In genomic region chrX:4547218-4547836, GRCh38 we compare ENCODE assay signal across 8 cellular contexts.
DNase-seq lines count a peak whose midpoint lies in the region; ATAC-seq and TF ChIP-seq lines count a peak whose summit lies in the region.

No MANE protein-coding gene starts in this region.

- peak; percentile 19 to 50 for DNase-seq in NCI-H187 (lab: John Stamatoyannopoulos, UW)
- DNase-seq in NCI-H187 treated with DMSO at 0.1 percent for 48 hours (lab: John Stamatoyannopoulos, UW), result no peak
- peak; percentile 2 for DNase-seq in HCEC 1CT
- DNase-seq in NCI-H748 (lab: John Stamatoyannopoulos, UW; ENCODE audit: unreplicated experiment), result peak; percentile 87
- peak; percentile 9 for DNase-seq in activated naive CD4-positive, alpha-beta T cell treated with anti-CD3 and anti-CD28 coated beads, Interleukin-2, amount 50 U/mL, for 16 hours
- DNase-seq in heart left ventricle, result no peak
- no peak for DNase-seq in psoas muscle

- H3K9me3 ChIP-seq in heart left ventricle (no peaks in the 10 kb centered on the region), psoas muscle (no peaks in the 10 kb centered on the region)

- H3K36me3 ChIP-seq in heart left ventricle (no peaks in the 10 kb centered on the region), psoas muscle (ENCODE audit: insufficient read depth in 1 of 2, low read depth in 1 of 2) (no peaks in the 10 kb centered on the region)

- TF ChIP-seq CTCF in heart left ventricle (IDR thresholded peaks at IDR 0.05) (peak; percentile 54 to 94 (median 68)), psoas muscle (IDR thresholded peaks at IDR 0.05) (peak; percentile 71)

- H3K27me3 ChIP-seq in heart left ventricle (no peaks in the 10 kb centered on the region), psoas muscle (ENCODE audit: insufficient read depth in 3 of 3, low read length in 2 of 3) (no peaks in the 10 kb centered on the region)

- 34 to 40% (median 37%) methylated on average over 12 of the region's 12 CpGs for WGBS in heart left ventricle, 4 donors
- WGBS in psoas muscle, 3 donors, result 38 to 40% (median 39%) methylated on average over 12 of the region's 12 CpGs

- no peak for ATAC-seq in heart left ventricle
- no peak for ATAC-seq in psoas muscle
- ATAC-seq in HG02610 (IDR thresholded peaks at IDR 0.05; ENCODE audit: unreplicated experiment), result no peak

- intact Hi-C loops in heart left ventricle (cut with DNase I) (loop anchor here in 5 of 10 donors (2.0 to 10.0 kb wide), 3 partner anchors 565 to 567 kb away; no protein-coding TSS in a partner anchor), psoas muscle (cut with DNase I) (no loop called here)

- H3K27ac ChIP-seq in heart left ventricle, result no peak overlapping the region
- H3K27ac ChIP-seq in psoas muscle, result no peak overlapping the region

- TF ChIP-seq POLR2A in heart left ventricle (IDR thresholded peaks at IDR 0.05), result no peak

- no peaks in the 10 kb centered on the region for H3K4me1 ChIP-seq in heart left ventricle
- H3K4me1 ChIP-seq in psoas muscle, result no peaks in the 10 kb centered on the region

- H3K4me3 ChIP-seq in heart left ventricle (no peak overlapping the region), psoas muscle (no peak overlapping the region)

Comparison
In these comparisons a context has a peak if more than half of its experiments do, and no peak if none do; other contexts are left out.
1. DNase-seq: peak in NCI-H187 (2 of 2), HCEC 1CT (single experiment), NCI-H748 (single experiment) and activated naive CD4-positive, alpha-beta T cell treated with anti-CD3 and anti-CD28 coated beads, Interleukin-2, amount 50 U/mL, for 16 hours (single experiment); none in NCI-H187 treated with DMSO at 0.1 percent for 48 hours (single experiment), heart left ventricle (0 of 5) and psoas muscle (0 of 2).